10 cellular contexts compared by ENCODE assay signal in genomic region chr20:50144362-50144761, GRCh38. TPM values are rescaled to one million over a fixed set of nuclear protein-coding genes. Genes with fewer than 3 reads are reported as not detected.
DNase-seq lines count a peak whose midpoint lies in the region; ATAC-seq and TF ChIP-seq lines count a peak whose summit lies in the region.
"Had no signal": no experiment of that assay in that cellular context is flagged by ENCODE, and none has a peak within 500 bp of the region (broad histone marks: within the 10 kb centered on the region; RNA-seq: fewer than 3 reads in every experiment).

No MANE protein-coding gene starts in this region.

- peak overlapping the region; percentile 39 for H3K4me3 Mint-ChIP-seq in MCF 10A (ENCODE audit: unreplicated experiment)
- no peak overlapping the region for H3K4me3 Mint-ChIP-seq in activated T-helper 17 cell treated with anti-CD3 and anti-CD28 coated beads, Interleukin-2, amount 50 U/mL, for 72 hours
- H3K4me3 Mint-ChIP-seq: memory B cell had no signal

- H3K27me3 ChIP-seq in WERI-Rb-1 (ENCODE audit: insufficient read depth, low read depth, severe bottlenecking): no peaks in the 10 kb centered on the region

- BruUV-seq in MCF 10A (replicated peaks; lab: Mats Ljungman, UMichigan): no TSS peak

- H3K9me3 Mint-ChIP-seq in MCF 10A (ENCODE audit: unreplicated experiment): no peaks in the 10 kb centered on the region
- H3K9me3 Mint-ChIP-seq in activated T-helper 17 cell treated with anti-CD3 and anti-CD28 coated beads, Interleukin-2, amount 50 U/mL, for 72 hours: no peaks in the 10 kb centered on the region
- H3K9me3 Mint-ChIP-seq: memory B cell had no signal

- TF ChIP-seq POLR2A in lower leg skin (IDR thresholded peaks at IDR 0.05): no peak

- POLR2A ChIA-PET in MCF 10A (lab: Yijun Ruan, JAX): interaction anchor here (0.7 to 19.2 kb wide), 32 partner anchors 9 to 787 kb away, joined by 3 to 386 read pairs (median 4); partner anchors contain the start of genes ADNP, PARD6B, PEDS1 and UBE2V1

- H3K27ac ChIP-seq in WERI-Rb-1: no peak overlapping the region

- no peaks in the 10 kb centered on the region for H3K27me3 Mint-ChIP-seq in MCF 10A (ENCODE audit: insufficient read depth, unreplicated experiment)
- H3K27me3 Mint-ChIP-seq in activated T-helper 17 cell treated with anti-CD3 and anti-CD28 coated beads, Interleukin-2, amount 50 U/mL, for 72 hours: no peaks in the 10 kb centered on the region
- H3K27me3 Mint-ChIP-seq: memory B cell had no signal

- WGBS in lower leg skin, 2 donors: 35 to 36% methylated on average over 4 of the region's 4 CpGs

- H3K27ac Mint-ChIP-seq in MCF 10A (ENCODE audit: low read depth, unreplicated experiment): peak overlapping the region; percentile 91
- H3K27ac Mint-ChIP-seq in activated T-helper 17 cell treated with anti-CD3 and anti-CD28 coated beads, Interleukin-2, amount 50 U/mL, for 72 hours: no peak overlapping the region
- H3K27ac Mint-ChIP-seq: memory B cell had no signal

- ATAC-seq in activated T-helper 17 cell treated with anti-CD3 and anti-CD28 coated beads, Interleukin-2, amount 50 U/mL, for 72 hours (replicated peaks): no peak

- no peaks in the 10 kb centered on the region for H3K9me3 ChIP-seq in WERI-Rb-1 (ENCODE audit: severe bottlenecking)

- intact Hi-C loops in MCF 10A (cut with micrococcal nuclease): loop anchor here (2.0 kb wide), 1 partner anchor 24 kb away; no protein-coding TSS in a partner anchor
- intact Hi-C loops in lower leg skin (cut with DNase I; ENCODE audit: low total_unique reads): no loop called here

- H3K4me1 Mint-ChIP-seq in MCF 10A (ENCODE audit: insufficient read depth, unreplicated experiment): peaks cover 54% of the 10 kb centered on the region
- peaks cover 28% of the 10 kb centered on the region for H3K4me1 Mint-ChIP-seq in activated T-helper 17 cell treated with anti-CD3 and anti-CD28 coated beads, Interleukin-2, amount 50 U/mL, for 72 hours

- peak; percentile 78 for DNase-seq in A172 (ENCODE audit: low spot score)
- peak; percentile 100 for DNase-seq in HS-5 (ENCODE audit: low read depth)
- peak; percentile 99 for DNase-seq in MCF 10A (ENCODE audit: unreplicated experiment)
- DNase-seq in lower leg skin (ENCODE audit: low spot score in 2 of 2): peak; percentile 88 to 92
- DNase-seq in WERI-Rb-1: no peak
- DNase-seq in DMS79 (lab: John Stamatoyannopoulos, UW): no peak
- DNase-seq in SHP77 (lab: John Stamatoyannopoulos, UW): no peak
- DNase-seq: activated T-cell treated with anti-CD3 and anti-CD28 coated beads for 4 hours had no signal

- CTCF ChIA-PET in MCF 10A (lab: Yijun Ruan, JAX): interaction anchor here (0.7 to 9.5 kb wide), 11 partner anchors 9 to 73 kb away, joined by 3 to 129 read pairs (median 5); partner anchors contain the start of gene PEDS1

- no peak overlapping the region for H3K4me3 ChIP-seq in lower leg skin (ENCODE audit: low read depth, poor library complexity, severe bottlenecking)
- no peak overlapping the region for H3K4me3 ChIP-seq in WERI-Rb-1 (ENCODE audit: low read depth, low read length)

- H3K36me3 Mint-ChIP-seq in MCF 10A (ENCODE audit: insufficient read depth, unreplicated experiment): peaks cover 33% of the 10 kb centered on the region
- peaks cover 57% of the 10 kb centered on the region for H3K36me3 Mint-ChIP-seq in activated T-helper 17 cell treated with anti-CD3 and anti-CD28 coated beads, Interleukin-2, amount 50 U/mL, for 72 hours (ENCODE audit: low read depth)

- peaks cover 40% of the 10 kb centered on the region for H3K36me3 ChIP-seq in WERI-Rb-1

- TF ChIP-seq CTCF in MCF 10A (IDR thresholded peaks at IDR 0.05; ENCODE audit: unreplicated experiment) (no peak), lower leg skin (IDR thresholded peaks at IDR 0.05) (no peak), WERI-Rb-1 (IDR thresholded peaks at IDR 0.05; ENCODE audit: low read depth, low read length) (no peak)

RNA-seq across cellular contexts. Expression of gene PEDS1, which starts 9.2 kb away (rescaled TPM):
- total RNA-seq in A172 (2014; rRNA removed; shearing (Covaris generic)): 46.3 and 48.7 TPM in 2 replicates
- total RNA-seq in MCF 10A (2022) (26.0 and 30.5 TPM in 2 replicates), lower leg skin (10 to 100 TPM; 47.3 to 69.3 (median 59.6) TPM)
- total RNA-seq in activated T-helper 17 cell treated with anti-CD3 and anti-CD28 coated beads, Interleukin-2, amount 50 U/mL, for 72 hours: 10 to 100 TPM; 13.1 to 22.0 TPM

RNA-seq across cellular contexts. Expression of gene UBE2V1, which starts 31.4 kb away (rescaled TPM):
- total RNA-seq in A172 (2014; rRNA removed; shearing (Covaris generic)): 58.9 and 59.1 TPM in 2 replicates
- 99.5 and 110 TPM in 2 replicates for total RNA-seq in MCF 10A (2022)
- 100 to 1,000 TPM in 1 of 4 donors, 10 to 100 TPM in 3; 50.8 to 105 (median 75.6) TPM for total RNA-seq in lower leg skin
- total RNA-seq in activated T-helper 17 cell treated with anti-CD3 and anti-CD28 coated beads, Interleukin-2, amount 50 U/mL, for 72 hours: 100 to 1,000 TPM; 197 to 205 TPM

RNA-seq across cellular contexts. Expression of gene CEBPB, which starts 46.3 kb away (rescaled TPM):
- total RNA-seq in A172 (2014; rRNA removed; shearing (Covaris generic)): 26.8 and 31.5 TPM in 2 replicates
- 221 and 226 TPM in 2 replicates for total RNA-seq in MCF 10A (2022)
- total RNA-seq in lower leg skin: 100 to 1,000 TPM; 154 to 221 (median 195) TPM
- 10 to 100 TPM; 11.6 to 19.0 TPM for total RNA-seq in activated T-helper 17 cell treated with anti-CD3 and anti-CD28 coated beads, Interleukin-2, amount 50 U/mL, for 72 hours

Comparison
In these comparisons a context has a peak if more than half of its experiments do, and no peak if none do; other contexts are left out.
1. DNase-seq: peak in A172 (single experiment), HS-5 (single experiment), MCF 10A (single experiment) and lower leg skin (2 of 2); none in WERI-Rb-1 (single experiment), DMS79 (single experiment) and SHP77 (0 of 2).